Comparison of ENCODE assay signal across 9 cellular contexts in genomic region chr15:52054858-52055257, GRCh38. TPM values are rescaled to one million over a fixed set of nuclear protein-coding genes. Genes with fewer than 3 reads are reported as not detected.
DNase-seq lines count a peak whose midpoint lies in the region; ATAC-seq, FAIRE-seq and TF ChIP-seq lines count a peak whose summit lies in the region.
"Not testable (repeated sequence)": the region's sequence is repeated elsewhere in the genome, so short reads cannot be mapped to it uniquely, and the experiment has no call there.
"Had no signal": no experiment of that assay in that cellular context is flagged by ENCODE, and none has a peak within 500 bp of the region (broad histone marks: within the 10 kb centered on the region; RNA-seq: fewer than 3 reads in every experiment).

No MANE protein-coding gene starts in this region.

- H3K4ac ChIP-seq in trophoblast cell (ENCODE audit: low read depth, low read length), result peak overlapping the region; percentile 10

- H4K12ac ChIP-seq in trophoblast cell (ENCODE audit: low read depth, low read length), result not testable (repeated sequence)

- H2BK120ac ChIP-seq in trophoblast cell (ENCODE audit: insufficient read depth, low read length, poor library complexity), result not testable (repeated sequence)

- not testable (repeated sequence) for H3K27me3 Mint-ChIP-seq in activated CD8-positive, alpha-beta T cell treated with anti-CD3 and anti-CD28 coated beads, Interleukin-2, amount 10 ng/mL, durations not matched to agents 7 days and 5 days (ENCODE audit: low read depth)

- H3K9me3 ChIP-seq in HEK293 (ENCODE audit: control insufficient read depth, insufficient read depth, low read depth, low read length); keratinocyte (ENCODE audit: control insufficient read depth, low read depth, low read length); liver (ENCODE audit: control insufficient read depth in 4 of 4, low read length in 3 of 4); trophoblast cell (ENCODE audit: insufficient read depth, low read depth, low read length): not testable (repeated sequence)

- POLR2A ChIA-PET in HEK293 (lab: Yijun Ruan, JAX); RWPE1 (lab: Yijun Ruan, JAX; ENCODE audit: low non-redundant PET): not testable (repeated sequence)
- POLR2A ChIA-PET in activated CD8-positive, alpha-beta T cell treated with anti-CD3 and anti-CD28 coated beads, Interleukin-2, amount 10 ng/mL, durations not matched to agents 7 days and 5 days (lab: Charles Lee), result interaction anchor here (0.9 kb wide), 1 partner anchor 31 kb away, joined by 3 read pairs; no protein-coding TSS in a partner anchor

- not testable (repeated sequence) for H3K4me2 ChIP-seq in keratinocyte (ENCODE audit: control insufficient read depth, extremely low read depth, insufficient read depth, low read depth, low read length); trophoblast cell (ENCODE audit: low read length)

- not testable (repeated sequence) for TF ChIP-seq RAD21 in liver (IDR thresholded peaks at IDR 0.05)

- not testable (repeated sequence) for DNase-seq in RWPE1 (ENCODE audit: low spot score); epithelial cell of prostate (ENCODE audit: low read depth, low spot score); keratinocyte (ENCODE audit: low read depth, low spot score)
- DNase-seq in activated CD8-positive, alpha-beta T cell treated with anti-CD3 and anti-CD28 coated beads, Interleukin-2, amount 10 ng/mL, durations not matched to agents 7 days and 5 days, result peak; percentile 3
- peak; percentile 41 to 80 for DNase-seq in trophoblast cell

- FAIRE-seq in keratinocyte (lab: Jason Lieb, UNC), result not testable (repeated sequence)

- WGBS in liver, result 68% methylated on average over 7 of the region's 7 CpGs
- no CpG with 5 or more reads among the region's 7 CpGs for WGBS in trophoblast cell (ENCODE audit: extremely low coverage, insufficient coverage, insufficient read length)

- TF ChIP-seq CTCF in HEK293 (tag by site-specific recombination; IDR thresholded peaks at IDR 0.05); RWPE1 (conservative IDR thresholded peaks at IDR 0.05; ENCODE audit: low read depth); keratinocyte (optimal IDR thresholded peaks at IDR 0.05 in 1 of 3, IDR thresholded peaks at IDR 0.05 in 1 of 3, conservative IDR thresholded peaks at IDR 0.05 in 1 of 3; ENCODE audit: extremely low read depth in 1 of 3, insufficient read depth in 2 of 3, low read length in 3 of 3); liver (IDR thresholded peaks at IDR 0.05; ENCODE audit: low read depth, low read length, missing input control): not testable (repeated sequence)

- not testable (repeated sequence) for H3K9ac ChIP-seq in keratinocyte (ENCODE audit: control insufficient read depth, extremely low read depth, insufficient read depth, low read length); liver (ENCODE audit: low read depth in 1 of 2, low read length in 2 of 2); trophoblast cell (ENCODE audit: low read length)

- not testable (repeated sequence) for H3K14ac ChIP-seq in trophoblast cell (ENCODE audit: low read length)

- peaks cover 11 to 30% of the 10 kb centered on the region in 2 experiments for H3K36me3 ChIP-seq in HEK293 (ENCODE audit: control insufficient read depth in 2 of 2, insufficient read depth in 1 of 2, low read length in 2 of 2)
- peaks cover 18 to 39% of the 10 kb centered on the region in 2 experiments for H3K36me3 ChIP-seq in keratinocyte (ENCODE audit: control insufficient read depth in 2 of 2, extremely low read depth in 1 of 2, insufficient read depth in 2 of 2, low read length in 2 of 2)
- peaks cover 9 to 26% (median 17%) of the 10 kb centered on the region in 4 donors for H3K36me3 ChIP-seq in liver (ENCODE audit: control insufficient read depth in 4 of 4, insufficient read depth in 3 of 4, low read depth in 1 of 4, low read length in 3 of 4)
- H3K36me3 ChIP-seq in trophoblast cell (ENCODE audit: control insufficient read depth in 1 of 2, insufficient read depth in 2 of 2, low read length in 2 of 2), result peaks cover 23 to 25% of the 10 kb centered on the region in 2 experiments

- H3K4me1 ChIP-seq in HEK293 (ENCODE audit: control insufficient read depth, insufficient read depth, low read length); trophoblast cell (ENCODE audit: control insufficient read depth in 1 of 2, insufficient read depth in 2 of 2, low read length in 2 of 2): not testable (repeated sequence)
- H3K4me1 ChIP-seq in keratinocyte (ENCODE audit: control insufficient read depth, extremely low read depth, insufficient read depth, low read length) (peaks cover 24% of the 10 kb centered on the region), liver (ENCODE audit: control insufficient read depth in 4 of 4, insufficient read depth in 4 of 4, low read length in 3 of 4) (peaks cover 4 to 32% (median 24%) of the 10 kb centered on the region in 4 donors)

- not testable (repeated sequence) for H3K27ac ChIP-seq in HEK293 (ENCODE audit: extremely low read depth, low read depth, low read length); trophoblast cell (ENCODE audit: low read depth, low read length)
- peak overlapping the region; percentile 63 for H3K27ac ChIP-seq in RWPE1
- H3K27ac ChIP-seq in epithelial cell of prostate, result peak overlapping the region; percentile 82
- H3K27ac ChIP-seq in keratinocyte (ENCODE audit: control insufficient read depth, insufficient read depth, low read length), result peak overlapping the region; percentile 55
- peak overlapping the region in 1 of 2 donors; percentile 48 for H3K27ac ChIP-seq in liver (ENCODE audit: low read depth in 1 of 2, low read length in 2 of 2)

- H2BK12ac ChIP-seq in trophoblast cell (ENCODE audit: low read length), result not testable (repeated sequence)

- not testable (repeated sequence) for H2AFZ ChIP-seq in keratinocyte (ENCODE audit: control insufficient read depth, low read length); trophoblast cell (ENCODE audit: insufficient read depth, low read length, poor library complexity)

- H2AK5ac ChIP-seq in trophoblast cell (ENCODE audit: low read length), result not testable (repeated sequence)

- not testable (repeated sequence) for H4K91ac ChIP-seq in trophoblast cell (ENCODE audit: low read depth, low read length)

- H3K27me3 ChIP-seq in keratinocyte (ENCODE audit: control insufficient read depth, extremely low read depth, insufficient read depth, low read length); liver (ENCODE audit: control insufficient read depth in 4 of 4, insufficient read depth in 4 of 4, low read length in 3 of 4); trophoblast cell (ENCODE audit: insufficient read depth, low read length): not testable (repeated sequence)

- peaks cover 50% of the 10 kb centered on the region for H3K79me2 ChIP-seq in keratinocyte (ENCODE audit: control insufficient read depth, insufficient read depth, low read length)
- H3K79me2 ChIP-seq in trophoblast cell (ENCODE audit: control insufficient read depth, insufficient read depth, low read length, poor library complexity), result not testable (repeated sequence)

- not testable (repeated sequence) for H2BK5ac ChIP-seq in trophoblast cell (ENCODE audit: low read depth, low read length, poor library complexity)

- not testable (repeated sequence) for H3K4me1 Mint-ChIP-seq in activated CD8-positive, alpha-beta T cell treated with anti-CD3 and anti-CD28 coated beads, Interleukin-2, amount 10 ng/mL, durations not matched to agents 7 days and 5 days (ENCODE audit: low read depth)

- ATAC-seq in activated CD8-positive, alpha-beta T cell treated with anti-CD3 and anti-CD28 coated beads, Interleukin-2, amount 10 ng/mL, durations not matched to agents 7 days and 5 days, result not testable (repeated sequence)

- CTCF ChIA-PET in HEK293 (lab: Yijun Ruan, JAX), result interaction anchor here (0.6 kb wide), 1 partner anchor 846 kb away, joined by 3 read pairs; no protein-coding TSS in a partner anchor
- CTCF ChIA-PET in RWPE1 (lab: Yijun Ruan, JAX), result not testable (repeated sequence)
- CTCF ChIA-PET in activated CD8-positive, alpha-beta T cell treated with anti-CD3 and anti-CD28 coated beads, Interleukin-2, amount 10 ng/mL, durations not matched to agents 7 days and 5 days (lab: Charles Lee), result interaction anchor here (1.0 to 1.4 kb wide), 2 partner anchors 9 to 11 kb away, joined by 3 to 5 read pairs; no protein-coding TSS in a partner anchor

- not testable (repeated sequence) for H3K4me3 Mint-ChIP-seq in activated CD8-positive, alpha-beta T cell treated with anti-CD3 and anti-CD28 coated beads, Interleukin-2, amount 10 ng/mL, durations not matched to agents 7 days and 5 days

- not testable (repeated sequence) for H3K23ac ChIP-seq in trophoblast cell (ENCODE audit: low read length)

- not testable (repeated sequence) for H3K79me1 ChIP-seq in trophoblast cell (ENCODE audit: low read length)

- not testable (repeated sequence) for H4K8ac ChIP-seq in trophoblast cell (ENCODE audit: low read depth, low read length)

- H4K20me1 ChIP-seq in keratinocyte (ENCODE audit: control insufficient read depth, extremely low read depth, insufficient read depth, low read length), result not testable (repeated sequence)

- H3K9me1 ChIP-seq in keratinocyte (ENCODE audit: control insufficient read depth, extremely low read depth, insufficient read depth, low read length), result not testable (repeated sequence)

- dilution Hi-C loops in keratinocyte (cut with MboI; ENCODE audit: extremely low pct_ligation_motif_present, low sequenced_read_pairs), result not testable (repeated sequence)

- peaks cover 39% of the 10 kb centered on the region for H3K36me3 Mint-ChIP-seq in activated CD8-positive, alpha-beta T cell treated with anti-CD3 and anti-CD28 coated beads, Interleukin-2, amount 10 ng/mL, durations not matched to agents 7 days and 5 days (ENCODE audit: low read depth)

- H3K18ac ChIP-seq in trophoblast cell (ENCODE audit: low read length), result not testable (repeated sequence)

- not testable (repeated sequence) for H3K4me3 ChIP-seq in HEK293 (ENCODE audit: low read depth, low read length); keratinocyte (ENCODE audit: control insufficient read depth in 2 of 3, extremely low read depth in 1 of 3, insufficient read depth in 2 of 3, low read depth in 1 of 3, low read length in 3 of 3); liver (ENCODE audit: low read depth in 1 of 3, low read length in 3 of 3); trophoblast cell (ENCODE audit: low read depth, low read length)

- H3K9me3 Mint-ChIP-seq in activated CD8-positive, alpha-beta T cell treated with anti-CD3 and anti-CD28 coated beads, Interleukin-2, amount 10 ng/mL, durations not matched to agents 7 days and 5 days (ENCODE audit: insufficient read depth), result not testable (repeated sequence)

- H3K27ac Mint-ChIP-seq in activated CD8-positive, alpha-beta T cell treated with anti-CD3 and anti-CD28 coated beads, Interleukin-2, amount 10 ng/mL, durations not matched to agents 7 days and 5 days, result not testable (repeated sequence)

RNA-seq across cellular contexts. Expression of gene MAPK6, which starts 35.8 kb away (rescaled TPM):
- total RNA-seq in activated CD8-positive, alpha-beta T cell treated with anti-CD3 and anti-CD28 coated beads, Interleukin-2, amount 10 ng/mL, durations not matched to agents 7 days and 5 days, result 10 to 100 TPM; 26.5 to 31.8 TPM
- polyA plus RNA-seq in keratinocyte (48.5 to 103 TPM (median 83.7 TPM) in 3 replicates), liver (10 to 100 TPM in 1 of 2 donors, 1 to 10 TPM in 1; 9.7 to 18.5 TPM)
- 62.6 TPM for polyA plus RNA-seq in keratinocyte (2011; ENCODE audit: low read depth)
- 45.1 and 95.3 TPM in 2 replicates for polyA plus RNA-seq in keratinocyte (2011; cell fraction: cytosol; rRNA removed)
- 60.9 and 65.9 TPM in 2 replicates for polyA plus RNA-seq in keratinocyte (2011; cell fraction: nucleus; rRNA removed)
- polyA plus RNA-seq in keratinocyte (2012; ENCODE audit: low replicate concordance), result 51.7 and 70.9 TPM in 2 replicates
- polyA minus RNA-seq in keratinocyte, result 37.4 to 119 TPM (median 85.6 TPM) in 3 replicates
- 57.6 TPM for polyA minus RNA-seq in keratinocyte (2011; cell fraction: cytosol; rRNA and poly(A)+ RNA removed)
- polyA minus RNA-seq in keratinocyte (2011; cell fraction: nucleus; rRNA and poly(A)+ RNA removed), result 50.3 and 105 TPM in 2 replicates
- 10 to 100 TPM; 45.7 to 47.8 TPM for total RNA-seq in liver
- 47.6 TPM in 2 replicates for polyA plus RNA-seq in trophoblast cell (2013)

RNA-seq across cellular contexts. Expression of gene BCL2L10, which starts 57.7 kb away (rescaled TPM):
- total RNA-seq in activated CD8-positive, alpha-beta T cell treated with anti-CD3 and anti-CD28 coated beads, Interleukin-2, amount 10 ng/mL, durations not matched to agents 7 days and 5 days, result under 1 TPM in 1 of 2 experiments, not detected in 1; 0.26 TPM
- polyA plus RNA-seq in keratinocyte (0.39 to 0.72 TPM (median 0.64 TPM) in 3 replicates), liver (1 to 10 TPM; 3.1 to 6.0 TPM)
- 0.57 TPM for polyA plus RNA-seq in keratinocyte (2011; ENCODE audit: low read depth)
- 0.79 and 0.90 TPM in 2 replicates for polyA plus RNA-seq in keratinocyte (2011; cell fraction: cytosol; rRNA removed)
- polyA plus RNA-seq in keratinocyte (2011; cell fraction: nucleus; rRNA removed), result 0.51 and 0.93 TPM in 2 replicates
- polyA plus RNA-seq in keratinocyte (2012; ENCODE audit: low replicate concordance), result 0.38 and 0.44 TPM in 2 replicates
- 0.23 TPM in 1 of 3 replicates, not detected in the others for polyA minus RNA-seq in keratinocyte
- not detected for polyA minus RNA-seq in keratinocyte (2011; cell fraction: cytosol; rRNA and poly(A)+ RNA removed)
- polyA minus RNA-seq in keratinocyte (2011; cell fraction: nucleus; rRNA and poly(A)+ RNA removed), result not detected in 2 replicates
- total RNA-seq in liver, result 1 to 10 TPM; 1.9 to 4.8 TPM
- polyA plus RNA-seq in trophoblast cell (2013), result not detected in 2 replicates
- total RNA-seq: G401, H7 had no signal
